Comparison of ENCODE assay signal across 1 cellular context in the genomic region with DNA sequence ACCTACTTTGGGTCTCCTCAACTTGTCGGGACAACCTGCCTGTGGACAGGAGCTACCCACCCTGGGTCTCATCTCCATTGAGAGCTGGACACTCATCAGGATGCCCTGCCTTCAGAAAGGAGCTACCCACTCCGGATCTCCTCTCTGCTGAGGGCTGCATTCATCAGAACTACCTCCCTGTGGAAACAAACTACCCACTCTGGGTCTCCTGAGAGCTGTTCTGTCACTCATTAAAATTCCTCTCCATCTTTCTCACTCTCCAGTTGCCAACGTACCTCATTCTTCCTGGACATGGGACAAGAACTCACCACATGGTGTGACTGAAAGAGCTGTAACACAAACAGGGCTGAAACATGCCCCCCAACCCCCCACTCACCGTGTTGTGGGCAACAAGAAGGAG.
TF ChIP-seq lines count a peak whose summit lies in the region.

No MANE protein-coding gene starts in this region.

TF ChIP-seq in HEK293, 187 proteins besides CTCF, POLR2A, EP300 and RAD21 (continued from another document):
- no peak for TF ChIP-seq ZNF513 (tag by site-specific recombination; IDR thresholded peaks at IDR 0.05)
- TF ChIP-seq ZNF785 (tag by site-specific recombination; IDR thresholded peaks at IDR 0.05) = no peak
- no peak for TF ChIP-seq ZNF530 (tag by site-specific recombination; IDR thresholded peaks at IDR 0.05; ENCODE audit: low read depth)
- TF ChIP-seq ZNF354C (tag by site-specific recombination; IDR thresholded peaks at IDR 0.05; ENCODE audit: borderline replicate concordance, low read depth) = no peak
